22 cellular contexts compared by ENCODE assay signal in the genomic region with DNA sequence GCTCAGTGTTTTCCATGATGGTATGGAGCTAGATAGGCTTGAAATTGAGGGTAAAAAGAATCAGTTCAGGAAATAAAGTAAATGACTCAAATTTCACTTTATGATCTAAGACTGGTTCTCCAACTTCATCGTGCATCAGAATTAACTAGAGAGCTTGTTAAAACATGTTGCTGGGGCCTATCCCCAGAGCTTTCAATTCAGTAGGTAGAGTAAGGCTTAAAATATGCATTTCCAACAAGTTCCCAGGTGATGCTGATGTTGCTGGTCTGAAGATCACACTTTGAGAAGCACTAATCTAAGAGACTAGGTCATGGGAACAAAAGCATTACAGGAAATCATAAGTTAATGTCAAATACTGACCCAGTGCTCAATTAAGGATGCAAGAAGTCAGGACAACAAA.
DNase-seq lines count a peak whose midpoint lies in the region; ATAC-seq, FAIRE-seq and TF ChIP-seq lines count a peak whose summit lies in the region.
"Had no signal": no experiment of that assay in that cellular context is flagged by ENCODE, and none has a peak within 500 bp of the region (broad histone marks: within the 10 kb centered on the region; RNA-seq: fewer than 3 reads in every experiment).

No MANE protein-coding gene starts in this region.

- H3K9me3 ChIP-seq in OCI-LY7 (ENCODE audit: low read length) = peaks cover 7% of the 10 kb centered on the region; the same call in 1 of the 2 replicates
- H3K9me3 ChIP-seq: BLaER1 treated with 17β-estradiol and CSF1 and Interleukin-3, amounts not matched to agents 10 nM and 100 nM; HAP-1 had no signal

- no peaks in the 10 kb centered on the region for H4K20me1 ChIP-seq in OCI-LY7 (ENCODE audit: insufficient read depth, low read length)
- H4K20me1 ChIP-seq: BLaER1 treated with 17β-estradiol and CSF1 and Interleukin-3, amounts not matched to agents 10 nM and 100 nM had no signal

- BruUV-seq in OCI-LY7 (replicated peaks; lab: Mats Ljungman, UMichigan) = no TSS peak

- intact Hi-C loops in OCI-LY7 (cut with micrococcal nuclease; ENCODE audit: unreplicated experiment) = loop anchor here (5.0 kb wide), 1 partner anchor 216 kb away; no protein-coding TSS in a partner anchor

- no peak overlapping the region for H3K4me2 ChIP-seq in OCI-LY7 (ENCODE audit: low read length)
- H3K4me2 ChIP-seq: BLaER1 treated with 17β-estradiol and CSF1 and Interleukin-3, amounts not matched to agents 10 nM and 100 nM had no signal

- no peaks in the 10 kb centered on the region for H3K79me2 ChIP-seq in OCI-LY7 (ENCODE audit: insufficient read depth, low read depth, low read length)

- no peak overlapping the region for H3K4me3 ChIP-seq in OCI-LY7 (ENCODE audit: low read depth, low read length, poor library complexity, severe bottlenecking)
- no peak overlapping the region for H3K4me3 ChIP-seq in bronchial epithelial cell (ENCODE audit: low read depth, low read length)
- H3K4me3 ChIP-seq in urinary bladder (ENCODE audit: low read depth, low read length) = no peak overlapping the region
- H3K4me3 ChIP-seq: BLaER1 treated with 17β-estradiol and CSF1 and Interleukin-3, amounts not matched to agents 10 nM and 100 nM; GM12878; GM23248; HAP-1 had no signal

- H3K36me3 ChIP-seq in OCI-LY7 (ENCODE audit: insufficient read depth, low read length) (peaks cover 7% of the 10 kb centered on the region), bronchial epithelial cell (ENCODE audit: control insufficient read depth, insufficient read depth, low read length) (no peaks in the 10 kb centered on the region), urinary bladder (ENCODE audit: insufficient read depth) (no peaks in the 10 kb centered on the region)
- H3K36me3 ChIP-seq: BLaER1 treated with 17β-estradiol and CSF1 and Interleukin-3, amounts not matched to agents 10 nM and 100 nM; HAP-1 had no signal

- H3K27me3 ChIP-seq in bronchial epithelial cell (ENCODE audit: control insufficient read depth, insufficient read depth, low read length) (no peaks in the 10 kb centered on the region), foreskin keratinocyte (no peaks in the 10 kb centered on the region)

- peaks cover 45% of the 10 kb centered on the region for H3K4me1 ChIP-seq in OCI-LY7 (ENCODE audit: insufficient read depth, low read length, poor library complexity, severe bottlenecking)
- peaks cover 17% of the 10 kb centered on the region for H3K4me1 ChIP-seq in foreskin keratinocyte
- H3K4me1 ChIP-seq in urinary bladder (ENCODE audit: insufficient read depth) = no peaks in the 10 kb centered on the region
- H3K4me1 ChIP-seq: HAP-1 had no signal

- DNase-seq in OCI-LY7 (ENCODE audit: low spot score) = no peak
- DNase-seq in bronchial epithelial cell (ENCODE audit: low read depth) = peak; percentile 81
- peak; percentile 93 to 97 for DNase-seq in foreskin keratinocyte
- DNase-seq in activated gamma-delta T cell (lab: John Stamatoyannopoulos, UW) = no peak
- no peak for DNase-seq in C1 segment of cervical spinal cord (lab: John Stamatoyannopoulos, UW)
- DNase-seq: CD4-positive, CD25-positive, alpha-beta regulatory T cell; CD8-positive, alpha-beta memory T cell; COR-L47; DMS 273 treated with DMSO at 0.1 percent for 48 hours; DMS53; DND-41; EL; GM23248; IMR-90 had no signal

- no peak for FAIRE-seq in bronchial epithelial cell (lab: Jason Lieb, UNC)
- FAIRE-seq: GM12878, GM19239, HTR-8/SVneo had no signal

- no peak overlapping the region for H3K27ac ChIP-seq in OCI-LY7 (ENCODE audit: low read depth, low read length, poor library complexity, severe bottlenecking)
- peak overlapping the region; percentile 72 for H3K27ac ChIP-seq in foreskin keratinocyte
- peak overlapping the region; percentile 38 for H3K27ac ChIP-seq in urinary bladder (ENCODE audit: low read depth)
- H3K27ac ChIP-seq: BLaER1 treated with 17β-estradiol and CSF1 and Interleukin-3, amounts not matched to agents 10 nM and 100 nM; GM23248; HL-60 had no signal

- TF ChIP-seq CTCF in OCI-LY7 (conservative IDR thresholded peaks at IDR 0.05; ENCODE audit: low read length) = no peak
- TF ChIP-seq CTCF in bronchial epithelial cell (IDR thresholded peaks at IDR 0.05; ENCODE audit: insufficient read depth, low read length, severe bottlenecking) = no peak
- TF ChIP-seq CTCF in foreskin keratinocyte (conservative IDR thresholded peaks at IDR 0.05) = no peak

- peak; percentile 99 for ATAC-seq in foreskin keratinocyte
- no peak for ATAC-seq in GM18517 (IDR thresholded peaks at IDR 0.05; ENCODE audit: unreplicated experiment)
- ATAC-seq: GM12878 had no signal

- CTCF ChIA-PET in OCI-LY7 (lab: Charles Lee; ENCODE audit: unreplicated experiment) = no interaction called here

- H3K9me2 ChIP-seq in OCI-LY7 (ENCODE audit: insufficient read depth, low read length) = no peaks in the 10 kb centered on the region

- peak overlapping the region; percentile 23; the same call in 1 of the 2 replicates for H2AFZ ChIP-seq in OCI-LY7 (ENCODE audit: low read length)
- H2AFZ ChIP-seq: GM23248 had no signal

- POLR2A ChIA-PET in OCI-LY7 (lab: Charles Lee) = interaction anchor here (0.6 to 1.5 kb wide), 6 partner anchors 27 to 1211 kb away, joined by 3 to 5 read pairs (median 3); no protein-coding TSS in a partner anchor

- WGBS in urinary bladder = 62% methylated on average over 1 of the region's 1 CpG

Comparison
In these comparisons a context has a peak if more than half of its experiments do, and no peak if none do; other contexts are left out.
1. DNase-seq: peak in bronchial epithelial cell (single experiment) and foreskin keratinocyte (2 of 2); none in OCI-LY7 (single experiment), activated gamma-delta T cell (single experiment) and C1 segment of cervical spinal cord (0 of 14).